9 cellular contexts compared by ENCODE assay signal in the genomic region with DNA sequence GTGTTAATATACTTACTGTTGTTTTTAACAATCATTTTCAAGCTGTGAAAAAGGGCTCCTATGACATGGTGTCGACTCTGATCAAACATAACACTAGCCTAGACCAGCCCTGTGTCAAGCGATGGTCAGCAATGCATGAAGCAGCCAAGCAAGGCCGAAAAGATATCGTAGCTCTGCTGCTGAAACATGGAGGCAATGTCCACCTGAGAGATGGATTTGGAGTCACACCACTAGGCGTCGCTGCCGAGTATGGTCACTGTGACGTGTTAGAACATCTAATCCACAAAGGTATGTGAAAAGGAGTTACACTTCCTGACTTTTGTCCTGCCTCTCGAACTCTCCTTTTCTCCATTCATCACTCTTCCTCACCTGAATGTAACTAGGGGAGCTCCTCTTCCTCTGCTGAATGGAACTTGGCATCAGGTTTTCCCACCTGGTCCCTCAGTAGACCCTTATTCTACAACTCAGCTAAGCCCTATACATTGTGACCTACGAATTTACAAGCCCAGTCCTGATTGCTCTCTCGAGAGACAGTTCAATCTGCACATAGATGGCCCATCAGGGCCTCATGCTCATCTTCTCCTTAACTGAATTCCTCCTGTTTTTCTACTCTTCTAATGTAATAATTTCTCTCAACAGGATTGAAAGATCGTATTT. TPM values are rescaled to one million over a fixed set of nuclear protein-coding genes. Genes with fewer than 3 reads are reported as not detected.
A peak's percentile ranks its signal among the peaks of the same experiment; 100 is the strongest.
DNase-seq lines count a peak whose midpoint lies in the region; ATAC-seq, FAIRE-seq and TF ChIP-seq lines count a peak whose summit lies in the region.
"Had no signal": no experiment of that assay in that cellular context is flagged by ENCODE, and none has a peak within 500 bp of the region (broad histone marks: within the 10 kb centered on the region; RNA-seq: fewer than 3 reads in every experiment).

No MANE protein-coding gene starts in this region.

- peak; percentile 26 for FAIRE-seq in HTR-8/SVneo (lab: Jason Lieb, UNC)

- H3K4me3 ChIP-seq in DOHH2 (ENCODE audit: low read length) (no peak overlapping the region), trophoblast cell (ENCODE audit: low read depth, low read length) (no peak overlapping the region), gastroesophageal sphincter (no peak overlapping the region)

- no peak overlapping the region for H4K91ac ChIP-seq in trophoblast cell (ENCODE audit: low read depth, low read length)

- H3K9ac ChIP-seq in trophoblast cell (ENCODE audit: low read length), result no peak overlapping the region

- H3K27ac ChIP-seq in DOHH2 (ENCODE audit: low read depth, low read length) (no peak overlapping the region), trophoblast cell (ENCODE audit: low read depth, low read length) (no peak overlapping the region), gastroesophageal sphincter (no peak overlapping the region)

- H3K36me3 Mint-ChIP-seq in activated CD4-positive, alpha-beta T cell treated with anti-CD3 and anti-CD28 coated beads for 36 hours (ENCODE audit: low read depth), result no peaks in the 10 kb centered on the region
- no peaks in the 10 kb centered on the region for H3K36me3 Mint-ChIP-seq in effector memory CD8-positive, alpha-beta T cell (ENCODE audit: insufficient read depth)
- H3K36me3 Mint-ChIP-seq: activated naive CD4-positive, alpha-beta T cell treated with anti-CD3 and anti-CD28 coated beads, Interleukin-2, amount 50 U/mL, for 24 hours had no signal

- H3K9me3 ChIP-seq in DOHH2 (ENCODE audit: control insufficient read depth, insufficient read depth, low read length) (no peaks in the 10 kb centered on the region), trophoblast cell (ENCODE audit: insufficient read depth, low read depth, low read length) (peaks cover 4% of the 10 kb centered on the region), gastroesophageal sphincter (no peaks in the 10 kb centered on the region)

- no peaks in the 10 kb centered on the region for H3K9me3 Mint-ChIP-seq in activated CD4-positive, alpha-beta T cell treated with anti-CD3 and anti-CD28 coated beads for 36 hours (ENCODE audit: low read depth)
- no peaks in the 10 kb centered on the region for H3K9me3 Mint-ChIP-seq in effector memory CD8-positive, alpha-beta T cell
- H3K9me3 Mint-ChIP-seq: activated naive CD4-positive, alpha-beta T cell treated with anti-CD3 and anti-CD28 coated beads, Interleukin-2, amount 50 U/mL, for 24 hours had no signal

- no peak overlapping the region for H2BK120ac ChIP-seq in trophoblast cell (ENCODE audit: insufficient read depth, low read length, poor library complexity)

- intact Hi-C loops in activated CD4-positive, alpha-beta T cell treated with anti-CD3 and anti-CD28 coated beads for 36 hours (cut with DNase I, micrococcal nuclease), result loop anchor here in 1 of 2 experiments (10.0 kb wide), 1 partner anchor 130 kb away; no protein-coding TSS in a partner anchor

- CTCF ChIA-PET in activated CD4-positive, alpha-beta T cell treated with anti-CD3 and anti-CD28 coated beads for 36 hours (lab: Charles Lee), result interaction anchor here (0.6 to 2.6 kb wide), 21 partner anchors 9 to 1222 kb away, joined by 3 to 16 read pairs (median 4); a partner anchor contains a TSS

- H3K4me1 ChIP-seq in DOHH2 (ENCODE audit: control insufficient read depth, low read length) (no peaks in the 10 kb centered on the region; the same call in 1 of the 2 replicates), trophoblast cell (ENCODE audit: control insufficient read depth in 1 of 2, insufficient read depth in 2 of 2, low read length in 2 of 2) (no peaks in the 10 kb centered on the region), gastroesophageal sphincter (no peaks in the 10 kb centered on the region)

- H3K4me1 Mint-ChIP-seq in activated CD4-positive, alpha-beta T cell treated with anti-CD3 and anti-CD28 coated beads for 36 hours, result no peaks in the 10 kb centered on the region
- peaks cover 0 to 3% of the 10 kb centered on the region in 2 donors for H3K4me1 Mint-ChIP-seq in effector memory CD8-positive, alpha-beta T cell (ENCODE audit: low read depth in 2 of 2)
- H3K4me1 Mint-ChIP-seq: activated naive CD4-positive, alpha-beta T cell treated with anti-CD3 and anti-CD28 coated beads, Interleukin-2, amount 50 U/mL, for 24 hours had no signal

- H4K8ac ChIP-seq in trophoblast cell (ENCODE audit: low read depth, low read length), result no peak overlapping the region

- no peaks in the 10 kb centered on the region for H3K36me3 ChIP-seq in DOHH2 (ENCODE audit: control insufficient read depth, low read length)
- no peaks in the 10 kb centered on the region for H3K36me3 ChIP-seq in trophoblast cell (ENCODE audit: control insufficient read depth in 1 of 2, insufficient read depth in 2 of 2, low read length in 2 of 2)
- no peaks in the 10 kb centered on the region for H3K36me3 ChIP-seq in gastroesophageal sphincter

- H3K18ac ChIP-seq in trophoblast cell (ENCODE audit: low read length), result no peak overlapping the region

- no peaks in the 10 kb centered on the region for H4K20me1 ChIP-seq in DOHH2 (ENCODE audit: control insufficient read depth, insufficient read depth, low read depth, low read length)

- no peak overlapping the region for H2BK5ac ChIP-seq in trophoblast cell (ENCODE audit: low read depth, low read length, poor library complexity)

- H3K4ac ChIP-seq in trophoblast cell (ENCODE audit: low read depth, low read length), result no peak overlapping the region

- ATAC-seq in GM21526 (IDR thresholded peaks at IDR 0.05; ENCODE audit: low FRiP score, unreplicated experiment) (peak; percentile 96), gastroesophageal sphincter (no peak)
- peak; percentile 65 for ATAC-seq in activated CD4-positive, alpha-beta T cell treated with anti-CD3 and anti-CD28 coated beads for 36 hours
- peak; percentile 62 for ATAC-seq in effector memory CD8-positive, alpha-beta T cell (replicated peaks)

- no peak overlapping the region for H3K4me3 Mint-ChIP-seq in activated CD4-positive, alpha-beta T cell treated with anti-CD3 and anti-CD28 coated beads for 36 hours
- no peak overlapping the region for H3K4me3 Mint-ChIP-seq in effector memory CD8-positive, alpha-beta T cell
- H3K4me3 Mint-ChIP-seq: activated naive CD4-positive, alpha-beta T cell treated with anti-CD3 and anti-CD28 coated beads, Interleukin-2, amount 50 U/mL, for 24 hours had no signal

- H3K9me2 ChIP-seq in DOHH2 (replicated peaks; ENCODE audit: control insufficient read depth, low read length), result no peaks in the 10 kb centered on the region

- H3K79me2 ChIP-seq in DOHH2 (ENCODE audit: control insufficient read depth, low read length), result no peaks in the 10 kb centered on the region
- no peaks in the 10 kb centered on the region for H3K79me2 ChIP-seq in trophoblast cell (ENCODE audit: control insufficient read depth, insufficient read depth, low read length, poor library complexity)

- H3K23ac ChIP-seq in trophoblast cell (ENCODE audit: low read length), result no peak overlapping the region

- POLR2A ChIA-PET in activated CD4-positive, alpha-beta T cell treated with anti-CD3 and anti-CD28 coated beads for 36 hours (lab: Charles Lee), result no interaction called here

- H3F3A ChIP-seq in DOHH2 (ENCODE audit: control insufficient read depth, insufficient read depth), result no peaks in the 10 kb centered on the region

- no peak for TF ChIP-seq EP300 in gastroesophageal sphincter (IDR thresholded peaks at IDR 0.05)

- WGBS in trophoblast cell (ENCODE audit: extremely low coverage, insufficient coverage, insufficient read length), result no CpG with 5 or more reads among the region's 12 CpGs
- WGBS in gastroesophageal sphincter (ENCODE audit: low coverage in 1 of 2), 2 donors, result 46 to 59% methylated on average over 7 to 12 of the region's 12 CpGs

- peaks cover 5% of the 10 kb centered on the region for H3K27me3 Mint-ChIP-seq in activated CD4-positive, alpha-beta T cell treated with anti-CD3 and anti-CD28 coated beads for 36 hours
- H3K27me3 Mint-ChIP-seq in effector memory CD8-positive, alpha-beta T cell, result peaks cover 10 to 12% of the 10 kb centered on the region in 2 donors

- no peak overlapping the region for H2AK5ac ChIP-seq in trophoblast cell (ENCODE audit: low read length)

- H3K4me2 ChIP-seq in DOHH2 (ENCODE audit: low read length) (peak overlapping the region; percentile 36), trophoblast cell (ENCODE audit: low read length) (no peak overlapping the region)

- no peak overlapping the region for H4K12ac ChIP-seq in trophoblast cell (ENCODE audit: low read depth, low read length)

- H2BK12ac ChIP-seq in trophoblast cell (ENCODE audit: low read length), result no peak overlapping the region

- TF ChIP-seq POLR2A in gastroesophageal sphincter (IDR thresholded peaks at IDR 0.05), result no peak

- no peak for DNase-seq in HTR-8/SVneo (ENCODE audit: insufficient read length, low spot score)
- peak; percentile 85 for DNase-seq in activated CD4-positive, alpha-beta T cell treated with anti-CD3 and anti-CD28 coated beads for 36 hours
- peak; percentile 48 to 57 (median 55) for DNase-seq in effector memory CD8-positive, alpha-beta T cell
- DNase-seq in trophoblast cell, result peak; percentile 66 to 86
- no peak for DNase-seq in SW 1271 (lab: John Stamatoyannopoulos, UW)

- H3K27ac Mint-ChIP-seq in activated CD4-positive, alpha-beta T cell treated with anti-CD3 and anti-CD28 coated beads for 36 hours, result no peak overlapping the region
- H3K27ac Mint-ChIP-seq in effector memory CD8-positive, alpha-beta T cell, result no peak overlapping the region
- H3K27ac Mint-ChIP-seq: activated naive CD4-positive, alpha-beta T cell treated with anti-CD3 and anti-CD28 coated beads, Interleukin-2, amount 50 U/mL, for 24 hours had no signal

- H3K14ac ChIP-seq in trophoblast cell (ENCODE audit: low read length), result no peak overlapping the region

- H3K27me3 ChIP-seq in DOHH2 (ENCODE audit: control insufficient read depth, low read length), result peaks cover 5% of the 10 kb centered on the region; the same call in 1 of the 2 replicates
- no peaks in the 10 kb centered on the region for H3K27me3 ChIP-seq in trophoblast cell (ENCODE audit: insufficient read depth, low read length)
- H3K27me3 ChIP-seq in gastroesophageal sphincter, result no peaks in the 10 kb centered on the region

- TF ChIP-seq CTCF in DOHH2 (IDR thresholded peaks at IDR 0.05; ENCODE audit: low read depth, low read length, poor library complexity, severe bottlenecking) (peak; percentile 98), gastroesophageal sphincter (IDR thresholded peaks at IDR 0.05) (peak in 2 of 4 experiments; percentile 17 to 47)

- H3K79me1 ChIP-seq in trophoblast cell (ENCODE audit: low read length), result no peaks in the 10 kb centered on the region

- no peak overlapping the region for H2AFZ ChIP-seq in trophoblast cell (ENCODE audit: insufficient read depth, low read length, poor library complexity)

RNA-seq across cellular contexts. Expression of a gene that starts 23.0 kb away (rescaled TPM):
- total RNA-seq in activated CD4-positive, alpha-beta T cell treated with anti-CD3 and anti-CD28 coated beads for 36 hours, result not detected
- polyA plus RNA-seq in trophoblast cell (2013), result 0.01 TPM in 1 of 2 replicates, not detected in the other
- total RNA-seq in gastroesophageal sphincter, result not detected

RNA-seq across cellular contexts. Expression of a gene that starts 31.0 kb away (rescaled TPM):
- total RNA-seq in activated CD4-positive, alpha-beta T cell treated with anti-CD3 and anti-CD28 coated beads for 36 hours, result not detected
- 0.87 and 1.1 TPM in 2 replicates for polyA plus RNA-seq in trophoblast cell (2013)
- not detected for total RNA-seq in gastroesophageal sphincter

Comparison
In these comparisons a context has a peak if more than half of its experiments do, and no peak if none do; other contexts are left out.
1. DNase-seq: peak in activated CD4-positive, alpha-beta T cell treated with anti-CD3 and anti-CD28 coated beads for 36 hours (single experiment), effector memory CD8-positive, alpha-beta T cell (3 of 3) and trophoblast cell (2 of 2); none in HTR-8/SVneo (single experiment) and SW 1271 (0 of 2).